In genomic region chr4:88439161-88439760, GRCh38 we compare ENCODE assay signal across 11 cellular contexts. TPM values are rescaled to one million over a fixed set of nuclear protein-coding genes. Genes with fewer than 3 reads are reported as not detected.
DNase-seq lines count a peak whose midpoint lies in the region; ATAC-seq and TF ChIP-seq lines count a peak whose summit lies in the region.
"Had no signal": no experiment of that assay in that cellular context is flagged by ENCODE, and none has a peak within 500 bp of the region (broad histone marks: within the 10 kb centered on the region; RNA-seq: fewer than 3 reads in every experiment).

No MANE protein-coding gene starts in this region.

- H3K4me1 ChIP-seq in Caco-2, result no peaks in the 10 kb centered on the region; the same call in 1 of the 2 replicates
- H3K4me1 ChIP-seq in naive thymus-derived CD4-positive, alpha-beta T cell (ENCODE audit: control insufficient read depth in 2 of 2, insufficient read depth in 2 of 2, low read length in 2 of 2), result no peaks in the 10 kb centered on the region
- H3K4me1 ChIP-seq: BLaER1, prostate gland had no signal

- no peaks in the 10 kb centered on the region for H3K36me3 Mint-ChIP-seq in Caco-2 (ENCODE audit: insufficient read depth, unreplicated experiment)
- H3K36me3 Mint-ChIP-seq in MCF 10A (ENCODE audit: insufficient read depth, unreplicated experiment), result no peaks in the 10 kb centered on the region
- H3K36me3 Mint-ChIP-seq in naive thymus-derived CD4-positive, alpha-beta T cell, result peaks cover 15 to 61% (median 40%) of the 10 kb centered on the region in 5 donors

- H3K4me1 Mint-ChIP-seq in Caco-2 (ENCODE audit: low read depth, unreplicated experiment) (peaks cover 6% of the 10 kb centered on the region), MCF 10A (ENCODE audit: insufficient read depth, unreplicated experiment) (peaks cover 6% of the 10 kb centered on the region)
- H3K4me1 Mint-ChIP-seq in naive thymus-derived CD4-positive, alpha-beta T cell, result peaks cover 0 to 13% (median 0%) of the 10 kb centered on the region in 7 donors

- H3K27ac Mint-ChIP-seq in Caco-2 (ENCODE audit: unreplicated experiment) (no peak overlapping the region), MCF 10A (ENCODE audit: low read depth, unreplicated experiment) (peak overlapping the region; percentile 52)
- peak overlapping the region; percentile 14 to 83 (median 61) for H3K27ac Mint-ChIP-seq in naive thymus-derived CD4-positive, alpha-beta T cell

- H3K9me3 ChIP-seq in Caco-2, result no peaks in the 10 kb centered on the region
- no peaks in the 10 kb centered on the region for H3K9me3 ChIP-seq in naive thymus-derived CD4-positive, alpha-beta T cell (ENCODE audit: control insufficient read depth in 2 of 3, low read length in 3 of 3)
- H3K9me3 ChIP-seq: prostate gland had no signal

- H3K27ac ChIP-seq in naive thymus-derived CD4-positive, alpha-beta T cell (ENCODE audit: low read depth, low read length), result no peak overlapping the region
- H3K27ac ChIP-seq: BLaER1, prostate gland had no signal

- H3K9me3 Mint-ChIP-seq in Caco-2 (ENCODE audit: unreplicated experiment), result no peaks in the 10 kb centered on the region
- H3K9me3 Mint-ChIP-seq in MCF 10A (ENCODE audit: unreplicated experiment), result no peaks in the 10 kb centered on the region
- no peaks in the 10 kb centered on the region for H3K9me3 Mint-ChIP-seq in naive thymus-derived CD4-positive, alpha-beta T cell

- no TSS peak for BruUV-seq in Caco-2 (replicated peaks; lab: Mats Ljungman, UMichigan)
- no TSS peak for BruUV-seq in MCF 10A (replicated peaks; lab: Mats Ljungman, UMichigan)

- H3K4me3 Mint-ChIP-seq in Caco-2 (ENCODE audit: unreplicated experiment) (no peak overlapping the region), MCF 10A (ENCODE audit: unreplicated experiment) (no peak overlapping the region)
- no peak overlapping the region for H3K4me3 Mint-ChIP-seq in naive thymus-derived CD4-positive, alpha-beta T cell

- intact Hi-C loops in Caco-2 (cut with micrococcal nuclease; ENCODE audit: unreplicated experiment) (no loop called here), MCF 10A (cut with micrococcal nuclease) (no loop called here), Right ventricle myocardium superior (cut with DNase I) (no loop called here)
- intact Hi-C loops in naive thymus-derived CD4-positive, alpha-beta T cell (cut with micrococcal nuclease), result no loop called here

- CTCF ChIA-PET in Caco-2 (lab: Charles Lee) (no interaction called here), MCF 10A (lab: Yijun Ruan, JAX) (interaction anchor here (0.6 kb wide), 2 partner anchors 44 to 76 kb away, joined by 3 read pairs; no protein-coding TSS in a partner anchor)
- CTCF ChIA-PET in naive thymus-derived CD4-positive, alpha-beta T cell (lab: Charles Lee), result no interaction called here

- H3K27me3 ChIP-seq in Caco-2 (replicated peaks; ENCODE audit: control insufficient read depth, insufficient read depth, low read length), result no peaks in the 10 kb centered on the region
- H3K27me3 ChIP-seq in naive thymus-derived CD4-positive, alpha-beta T cell (ENCODE audit: control insufficient read depth in 2 of 2, insufficient read depth in 2 of 2, low read length in 2 of 2), result no peaks in the 10 kb centered on the region
- H3K27me3 ChIP-seq: BLaER1 had no signal

- no peaks in the 10 kb centered on the region for H3K36me3 ChIP-seq in Caco-2 (ENCODE audit: control insufficient read depth, insufficient read depth, low read length)
- H3K36me3 ChIP-seq in naive thymus-derived CD4-positive, alpha-beta T cell (ENCODE audit: control insufficient read depth in 2 of 3, insufficient read depth in 3 of 3, low read length in 3 of 3), result peaks cover 0 to 35% (median 8%) of the 10 kb centered on the region in 3 experiments
- H3K36me3 ChIP-seq: prostate gland had no signal

- no peak for TF ChIP-seq CTCF in Caco-2 (IDR thresholded peaks at IDR 0.05; ENCODE audit: insufficient read depth in 1 of 2, low read depth in 1 of 2, low read length in 1 of 2, severe bottlenecking in 1 of 2, unreplicated experiment in 1 of 2)
- no peak for TF ChIP-seq CTCF in MCF 10A (IDR thresholded peaks at IDR 0.05; ENCODE audit: unreplicated experiment)

- POLR2A ChIA-PET in Caco-2 (lab: Charles Lee), result interaction anchor here (1.0 kb wide), 1 partner anchor 60 kb away, joined by 3 read pairs; the partner anchor contains the start of gene HERC6
- POLR2A ChIA-PET in MCF 10A (lab: Yijun Ruan, JAX), result interaction anchor here (0.7 to 1.7 kb wide), 2 partner anchors 16 to 35 kb away, joined by 3 to 6 read pairs; no protein-coding TSS in a partner anchor
- POLR2A ChIA-PET in naive thymus-derived CD4-positive, alpha-beta T cell (lab: Charles Lee), result no interaction called here

- no peak for ATAC-seq in naive thymus-derived CD4-positive, alpha-beta T cell
- ATAC-seq in HG02870 (IDR thresholded peaks at IDR 0.05; ENCODE audit: unreplicated experiment), result no peak
- ATAC-seq in Right ventricle myocardium superior (ENCODE audit: poor library complexity), result no peak

- H3K4me3 ChIP-seq in Caco-2 (ENCODE audit: low read depth, low read length), result no peak overlapping the region
- no peak overlapping the region for H3K4me3 ChIP-seq in naive thymus-derived CD4-positive, alpha-beta T cell (ENCODE audit: low read length)
- H3K4me3 ChIP-seq: BLaER1, prostate gland had no signal

- no peaks in the 10 kb centered on the region for H3K27me3 Mint-ChIP-seq in Caco-2 (ENCODE audit: insufficient read depth, unreplicated experiment)
- no peaks in the 10 kb centered on the region for H3K27me3 Mint-ChIP-seq in MCF 10A (ENCODE audit: insufficient read depth, unreplicated experiment)
- H3K27me3 Mint-ChIP-seq in naive thymus-derived CD4-positive, alpha-beta T cell, result no peaks in the 10 kb centered on the region

- DNase-seq in Caco-2 (peak; percentile 42 to 51), M059J (ENCODE audit: low read depth) (peak; percentile 76), MCF 10A (ENCODE audit: unreplicated experiment) (peak; percentile 67), RPMI8226 (no peak), Right ventricle myocardium superior (no peak)
- no peak for DNase-seq in naive thymus-derived CD4-positive, alpha-beta T cell
- DNase-seq: glutamatergic neuron, MV-4-11 had no signal

RNA-seq across cellular contexts. Expression of gene HERC5, which starts 17.7 kb away (rescaled TPM):
- total RNA-seq in Caco-2 (2022) (5.6 and 6.8 TPM in 2 replicates), MCF 10A (2022) (0.54 and 0.63 TPM in 2 replicates), Right ventricle myocardium superior (1.5 TPM)
- 44.4 and 59.8 TPM in 2 replicates for total RNA-seq in M059J (2014; rRNA removed; shearing (Covaris generic))
- 10 to 100 TPM; 11.8 to 52.5 (median 14.1) TPM for total RNA-seq in naive thymus-derived CD4-positive, alpha-beta T cell
- polyA plus RNA-seq in naive thymus-derived CD4-positive, alpha-beta T cell, result 1 to 10 TPM; 8.2 to 9.1 TPM

Comparison
In these comparisons a context has a peak if more than half of its experiments do, and no peak if none do; other contexts are left out.
1. DNase-seq: peak in Caco-2 (2 of 2), M059J (single experiment) and MCF 10A (single experiment); none in naive thymus-derived CD4-positive, alpha-beta T cell (0 of 9), RPMI8226 (single experiment) and Right ventricle myocardium superior (single experiment).